26 cellular contexts compared by ENCODE assay signal in genomic region chr17:2442166-2442565, GRCh38. TPM values are rescaled to one million over a fixed set of nuclear protein-coding genes. Genes with fewer than 3 reads are reported as not detected.
DNase-seq lines count a peak whose midpoint lies in the region; ATAC-seq and TF ChIP-seq lines count a peak whose summit lies in the region.
"Had no signal": no experiment of that assay in that cellular context is flagged by ENCODE, and none has a peak within 500 bp of the region (broad histone marks: within the 10 kb centered on the region; RNA-seq: fewer than 3 reads in every experiment).

No MANE protein-coding gene starts in this region.

- peaks cover 0 to 2% of the 10 kb centered on the region in 2 donors for H3K9me3 Mint-ChIP-seq in activated T-cell treated with anti-CD3 and anti-CD28 coated beads, Interleukin-2, amount 50 U/mL, for 72 hours
- H3K9me3 Mint-ChIP-seq in endodermal cell (peaks cover 12% of the 10 kb centered on the region), natural killer cell (no peaks in the 10 kb centered on the region)
- H3K9me3 Mint-ChIP-seq: central memory CD8-positive, alpha-beta T cell had no signal

- TF ChIP-seq CTCF in endodermal cell (conservative IDR thresholded peaks at IDR 0.05) (no peak), natural killer cell (IDR thresholded peaks at IDR 0.05) (no peak)

- H3K27me3 Mint-ChIP-seq in activated T-cell treated with anti-CD3 and anti-CD28 coated beads, Interleukin-2, amount 50 U/mL, for 72 hours (ENCODE audit: low read depth) = no peaks in the 10 kb centered on the region
- no peaks in the 10 kb centered on the region for H3K27me3 Mint-ChIP-seq in endodermal cell (ENCODE audit: insufficient read depth)
- no peaks in the 10 kb centered on the region for H3K27me3 Mint-ChIP-seq in natural killer cell (ENCODE audit: low read depth in 2 of 2)
- H3K27me3 Mint-ChIP-seq: activated CD4-positive, alpha-beta T cell treated with anti-CD3 and anti-CD28 coated beads, Interleukin-2, amount 10 ng/mL, durations not matched to agents 7 days and 5 days; CD4-positive, alpha-beta T cell; central memory CD8-positive, alpha-beta T cell had no signal

- H3K4me1 Mint-ChIP-seq in activated T-cell treated with anti-CD3 and anti-CD28 coated beads, Interleukin-2, amount 50 U/mL, for 72 hours (ENCODE audit: low read depth) = peaks cover 5% of the 10 kb centered on the region
- H3K4me1 Mint-ChIP-seq in endodermal cell (no peaks in the 10 kb centered on the region), natural killer cell (no peaks in the 10 kb centered on the region)
- H3K4me1 Mint-ChIP-seq: activated CD4-positive, alpha-beta T cell treated with anti-CD3 and anti-CD28 coated beads, Interleukin-2, amount 10 ng/mL, durations not matched to agents 7 days and 5 days had no signal

- H3K9ac ChIP-seq in endodermal cell (ENCODE audit: extremely low read depth, low read length, poor library complexity, severe bottlenecking) (no peak overlapping the region), mucosa of rectum (ENCODE audit: low read depth in 1 of 2, low read length in 2 of 2) (peak overlapping the region in 1 of 2 donors; percentile 60), trophoblast cell (ENCODE audit: low read length) (no peak overlapping the region)
- H3K9ac ChIP-seq: GM23248 had no signal

- WGBS in endodermal cell (ENCODE audit: insufficient coverage in 1 of 2, insufficient read length in 1 of 2), 2 experiments = 87 to 89% methylated on average over 3 of the region's 3 CpGs
- WGBS in trophoblast cell (ENCODE audit: extremely low coverage, insufficient coverage, insufficient read length) = no CpG with 5 or more reads among the region's 3 CpGs

- H3K36me3 ChIP-seq in endodermal cell (ENCODE audit: control insufficient read depth, insufficient read depth, low read length) (peaks cover 54% of the 10 kb centered on the region), mucosa of rectum (ENCODE audit: control insufficient read depth in 2 of 2, insufficient read depth in 2 of 2, low read length in 2 of 2) (peaks cover 11 to 21% of the 10 kb centered on the region in 2 donors), trophoblast cell (ENCODE audit: control insufficient read depth in 1 of 2, insufficient read depth in 2 of 2, low read length in 2 of 2) (peaks cover 15 to 17% of the 10 kb centered on the region in 2 experiments)

- H3K79me1 ChIP-seq in trophoblast cell (ENCODE audit: low read length) = no peaks in the 10 kb centered on the region

- intact Hi-C loops in natural killer cell (cut with micrococcal nuclease) = no loop called here

- no peak for DNase-seq in activated T-cell treated with anti-CD3 and anti-CD28 coated beads, Interleukin-2, amount 50 U/mL, for 72 hours
- no peak for DNase-seq in activated T-cell treated with anti-CD3 and anti-CD28 coated beads, Interleukin-2, amount 50 U/mL, for 1 hour
- DNase-seq in endodermal cell = no peak
- no peak for DNase-seq in natural killer cell
- no peak for DNase-seq in trophoblast cell
- DNase-seq in hepatic stellate cell (ENCODE audit: low spot score) = no peak
- no peak for DNase-seq in DMS79 (lab: John Stamatoyannopoulos, UW)
- DNase-seq: activated CD4-positive, alpha-beta T cell treated with anti-CD3 and anti-CD28 coated beads, Interleukin-2, amount 10 ng/mL, durations not matched to agents 7 days and 5 days; activated gamma-delta T cell treated with Interleukin-2 at 50 U/mL for 16 hours; activated T-cell treated with anti-CD3 and anti-CD28 coated beads, Interleukin-2, amount 50 U/mL, for 4 hours; AML-193; CD4-positive, alpha-beta T cell; dorsolateral prefrontal cortex; GM23248; hypothalamus; KBM-7; NCI-H1092 treated with DMSO at 0.1 percent for 48 hours; NCI-H1694 treated with DMSO at 0.1 percent for 48 hours; NCI-H82; posterior cingulate gyrus; right cardiac atrium; T1000 had no signal

- no peak overlapping the region for H4K91ac ChIP-seq in trophoblast cell (ENCODE audit: low read depth, low read length)

- ATAC-seq in activated T-cell treated with anti-CD3 and anti-CD28 coated beads, Interleukin-2, amount 50 U/mL, for 72 hours (replicated peaks in 1 of 2) = no peak
- no peak for ATAC-seq in natural killer cell
- ATAC-seq: activated T-cell treated with anti-CD3 and anti-CD28 coated beads, Interleukin-2, amount 50 U/mL, for 4 hours; right cardiac atrium had no signal

- H2AFZ ChIP-seq in trophoblast cell (ENCODE audit: insufficient read depth, low read length, poor library complexity) = no peak overlapping the region
- H2AFZ ChIP-seq: GM23248 had no signal

- no peak overlapping the region for H3K4me3 Mint-ChIP-seq in activated T-cell treated with anti-CD3 and anti-CD28 coated beads, Interleukin-2, amount 50 U/mL, for 72 hours
- H3K4me3 Mint-ChIP-seq in endodermal cell (no peak overlapping the region), natural killer cell (no peak overlapping the region)
- H3K4me3 Mint-ChIP-seq: activated CD4-positive, alpha-beta T cell treated with anti-CD3 and anti-CD28 coated beads, Interleukin-2, amount 10 ng/mL, durations not matched to agents 7 days and 5 days; activated T-cell treated with anti-CD3 and anti-CD28 coated beads, Interleukin-2, amount 50 U/mL, for 4 hours; CD4-positive, alpha-beta T cell; central memory CD8-positive, alpha-beta T cell had no signal

- H3K36me3 Mint-ChIP-seq in activated T-cell treated with anti-CD3 and anti-CD28 coated beads, Interleukin-2, amount 50 U/mL, for 72 hours (ENCODE audit: insufficient read depth in 2 of 2) = peaks cover 7 to 21% of the 10 kb centered on the region in 2 donors
- peaks cover 54% of the 10 kb centered on the region for H3K36me3 Mint-ChIP-seq in endodermal cell (ENCODE audit: low read depth)
- H3K36me3 Mint-ChIP-seq in natural killer cell = no peaks in the 10 kb centered on the region

- H3K27me3 ChIP-seq in endodermal cell (ENCODE audit: control insufficient read depth, insufficient read depth, low read length, poor library complexity, severe bottlenecking) (no peaks in the 10 kb centered on the region), mucosa of rectum (ENCODE audit: control insufficient read depth in 2 of 2, insufficient read depth in 2 of 2, low read length in 2 of 2) (no peaks in the 10 kb centered on the region), trophoblast cell (ENCODE audit: insufficient read depth, low read length) (no peaks in the 10 kb centered on the region)
- H3K27me3 ChIP-seq: dorsolateral prefrontal cortex, thyroid gland had no signal

- H3K4me3 ChIP-seq in endodermal cell (ENCODE audit: low read length) (no peak overlapping the region), mucosa of rectum (ENCODE audit: low read length in 2 of 2) (peak overlapping the region; percentile 23 to 49), trophoblast cell (ENCODE audit: low read depth, low read length) (no peak overlapping the region)
- H3K4me3 ChIP-seq: dorsolateral prefrontal cortex, GM23248, thyroid gland had no signal

- H3K27ac Mint-ChIP-seq in activated T-cell treated with anti-CD3 and anti-CD28 coated beads, Interleukin-2, amount 50 U/mL, for 72 hours = peak overlapping the region; percentile 68
- H3K27ac Mint-ChIP-seq in endodermal cell (no peak overlapping the region), natural killer cell (no peak overlapping the region)
- H3K27ac Mint-ChIP-seq: activated CD4-positive, alpha-beta T cell treated with anti-CD3 and anti-CD28 coated beads, Interleukin-2, amount 10 ng/mL, durations not matched to agents 7 days and 5 days; CD4-positive, alpha-beta T cell had no signal

- no peak overlapping the region for H3K18ac ChIP-seq in trophoblast cell (ENCODE audit: low read length)

- no peak overlapping the region for H4K8ac ChIP-seq in trophoblast cell (ENCODE audit: low read depth, low read length)

- no peak overlapping the region for H2BK5ac ChIP-seq in trophoblast cell (ENCODE audit: low read depth, low read length, poor library complexity)

- no peak overlapping the region for H3K4me2 ChIP-seq in trophoblast cell (ENCODE audit: low read length)

- H3K4me1 ChIP-seq in endodermal cell (ENCODE audit: control insufficient read depth, insufficient read depth, low read length) = no peaks in the 10 kb centered on the region
- H3K4me1 ChIP-seq in mucosa of rectum (ENCODE audit: control insufficient read depth in 2 of 2, insufficient read depth in 2 of 2, low read length in 2 of 2) = peaks cover 7 to 11% of the 10 kb centered on the region in 2 donors
- H3K4me1 ChIP-seq in trophoblast cell (ENCODE audit: control insufficient read depth in 1 of 2, insufficient read depth in 2 of 2, low read length in 2 of 2) = no peaks in the 10 kb centered on the region
- H3K4me1 ChIP-seq: thyroid gland had no signal

- H3K4ac ChIP-seq in trophoblast cell (ENCODE audit: low read depth, low read length) = no peak overlapping the region

- H3K79me2 ChIP-seq in trophoblast cell (ENCODE audit: control insufficient read depth, insufficient read depth, low read length, poor library complexity) = no peaks in the 10 kb centered on the region

- no peak overlapping the region for H3K23ac ChIP-seq in trophoblast cell (ENCODE audit: low read length)

- H2BK120ac ChIP-seq in trophoblast cell (ENCODE audit: insufficient read depth, low read length, poor library complexity) = no peak overlapping the region

- peaks cover 13% of the 10 kb centered on the region for H3K9me3 ChIP-seq in endodermal cell (ENCODE audit: control insufficient read depth, low read length)
- H3K9me3 ChIP-seq in mucosa of rectum (ENCODE audit: control insufficient read depth in 2 of 2, low read length in 2 of 2) = no peaks in the 10 kb centered on the region
- H3K9me3 ChIP-seq in trophoblast cell (ENCODE audit: insufficient read depth, low read depth, low read length) = no peaks in the 10 kb centered on the region
- H3K9me3 ChIP-seq: thyroid gland had no signal

- no peak overlapping the region for H3K14ac ChIP-seq in trophoblast cell (ENCODE audit: low read length)

- H2BK12ac ChIP-seq in trophoblast cell (ENCODE audit: low read length) = no peak overlapping the region

- no peak overlapping the region for H2AK5ac ChIP-seq in trophoblast cell (ENCODE audit: low read length)

- no peak overlapping the region for H4K12ac ChIP-seq in trophoblast cell (ENCODE audit: low read depth, low read length)

- H3K27ac ChIP-seq in endodermal cell (ENCODE audit: low read depth, low read length) = peak overlapping the region; percentile 75
- H3K27ac ChIP-seq in mucosa of rectum (ENCODE audit: low read depth in 2 of 2, low read length in 2 of 2) = peak overlapping the region; percentile 67 to 82
- no peak overlapping the region for H3K27ac ChIP-seq in trophoblast cell (ENCODE audit: low read depth, low read length)
- H3K27ac ChIP-seq: GM23248, thyroid gland, VCaP had no signal

RNA-seq across cellular contexts. Expression of gene MNT, which starts 41.3 kb away (rescaled TPM):
- 10 to 100 TPM; 23.8 to 24.3 TPM for total RNA-seq in activated T-cell treated with anti-CD3 and anti-CD28 coated beads, Interleukin-2, amount 50 U/mL, for 72 hours
- total RNA-seq in endodermal cell (10 to 100 TPM; 25.3 to 30.2 TPM), natural killer cell (100 to 1,000 TPM in 1 of 3 donors, 10 to 100 TPM in 2; 72.3 to 108 (median 77.6) TPM)
- 19.1 TPM for polyA plus RNA-seq in endodermal cell (2013, experiment 1 of 2)
- polyA plus RNA-seq in endodermal cell (2013, experiment 2 of 2) = 20.1 TPM
- polyA plus RNA-seq in trophoblast cell (2013) = 16.2 and 16.6 TPM in 2 replicates

Comparison
In these comparisons a context has a peak if more than half of its experiments do, and no peak if none do; other contexts are left out.
1. H3K4me3 ChIP-seq: peak in mucosa of rectum (2 of 2); none in endodermal cell (single experiment) and trophoblast cell (single experiment).